Comparison of ENCODE assay signal across 1 cellular context in the genomic region with DNA sequence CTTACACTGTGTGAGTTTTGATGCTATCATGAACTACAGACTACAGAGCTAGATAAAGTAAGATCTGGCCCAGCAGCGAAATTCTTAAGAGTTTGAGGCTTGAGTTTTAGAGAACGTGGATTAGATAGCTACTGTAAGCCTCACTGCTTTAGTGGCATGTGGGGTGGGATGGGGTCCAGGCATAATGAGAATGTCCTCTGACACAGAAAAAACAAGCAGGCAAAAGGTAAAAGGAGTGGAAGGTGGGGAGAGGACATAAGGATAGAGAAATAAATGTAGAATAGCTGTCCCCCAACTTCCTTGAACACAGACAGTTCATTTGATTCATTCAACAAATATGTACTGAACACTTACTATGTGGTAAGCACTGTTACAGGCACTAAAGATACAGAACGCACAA.
TF ChIP-seq lines count a peak whose summit lies in the region.

No MANE protein-coding gene starts in this region.

TF ChIP-seq in SK-N-SH, 30 proteins besides CTCF, POLR2A, EP300 and RAD21 (continued from another document):
- TF ChIP-seq USF1 (IDR thresholded peaks at IDR 0.05; ENCODE audit: borderline replicate concordance, low read depth) (no peak), FOSL2 (IDR thresholded peaks at IDR 0.05; ENCODE audit: borderline replicate concordance, low read depth) (no peak), NRF1 (IDR thresholded peaks at IDR 0.05; ENCODE audit: low read depth, low read length) (no peak), EZH2phosphoT487 (IDR thresholded peaks at IDR 0.05; ENCODE audit: borderline replicate concordance, low read depth) (no peak), IRF3 (IDR thresholded peaks at IDR 0.05; ENCODE audit: low read depth, low read length) (no peak)
- TF ChIP-seq, protein P1, sequence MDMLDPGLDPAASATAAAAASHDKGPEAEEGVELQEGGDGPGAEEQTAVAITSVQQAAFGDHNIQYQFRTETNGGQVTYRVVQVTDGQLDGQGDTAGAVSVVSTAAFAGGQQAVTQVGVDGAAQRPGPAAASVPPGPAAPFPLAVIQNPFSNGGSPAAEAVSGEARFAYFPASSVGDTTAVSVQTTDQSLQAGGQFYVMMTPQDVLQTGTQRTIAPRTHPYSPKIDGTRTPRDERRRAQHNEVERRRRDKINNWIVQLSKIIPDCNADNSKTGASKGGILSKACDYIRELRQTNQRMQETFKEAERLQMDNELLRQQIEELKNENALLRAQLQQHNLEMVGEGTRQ (IDR thresholded peaks at IDR 0.05; ENCODE audit: borderline replicate concordance, low read depth, low read length): no peak
- TF ChIP-seq, protein P2, sequence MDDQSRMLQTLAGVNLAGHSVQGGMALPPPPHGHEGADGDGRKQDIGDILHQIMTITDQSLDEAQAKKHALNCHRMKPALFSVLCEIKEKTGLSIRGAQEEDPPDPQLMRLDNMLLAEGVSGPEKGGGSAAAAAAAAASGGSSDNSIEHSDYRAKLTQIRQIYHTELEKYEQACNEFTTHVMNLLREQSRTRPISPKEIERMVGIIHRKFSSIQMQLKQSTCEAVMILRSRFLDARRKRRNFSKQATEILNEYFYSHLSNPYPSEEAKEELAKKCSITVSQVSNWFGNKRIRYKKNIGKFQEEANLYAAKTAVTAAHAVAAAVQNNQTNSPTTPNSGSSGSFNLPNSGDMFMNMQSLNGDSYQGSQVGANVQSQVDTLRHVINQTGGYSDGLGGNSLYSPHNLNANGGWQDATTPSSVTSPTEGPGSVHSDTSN (IDR thresholded peaks at IDR 0.05): no peak
- TF ChIP-seq, protein P3, sequence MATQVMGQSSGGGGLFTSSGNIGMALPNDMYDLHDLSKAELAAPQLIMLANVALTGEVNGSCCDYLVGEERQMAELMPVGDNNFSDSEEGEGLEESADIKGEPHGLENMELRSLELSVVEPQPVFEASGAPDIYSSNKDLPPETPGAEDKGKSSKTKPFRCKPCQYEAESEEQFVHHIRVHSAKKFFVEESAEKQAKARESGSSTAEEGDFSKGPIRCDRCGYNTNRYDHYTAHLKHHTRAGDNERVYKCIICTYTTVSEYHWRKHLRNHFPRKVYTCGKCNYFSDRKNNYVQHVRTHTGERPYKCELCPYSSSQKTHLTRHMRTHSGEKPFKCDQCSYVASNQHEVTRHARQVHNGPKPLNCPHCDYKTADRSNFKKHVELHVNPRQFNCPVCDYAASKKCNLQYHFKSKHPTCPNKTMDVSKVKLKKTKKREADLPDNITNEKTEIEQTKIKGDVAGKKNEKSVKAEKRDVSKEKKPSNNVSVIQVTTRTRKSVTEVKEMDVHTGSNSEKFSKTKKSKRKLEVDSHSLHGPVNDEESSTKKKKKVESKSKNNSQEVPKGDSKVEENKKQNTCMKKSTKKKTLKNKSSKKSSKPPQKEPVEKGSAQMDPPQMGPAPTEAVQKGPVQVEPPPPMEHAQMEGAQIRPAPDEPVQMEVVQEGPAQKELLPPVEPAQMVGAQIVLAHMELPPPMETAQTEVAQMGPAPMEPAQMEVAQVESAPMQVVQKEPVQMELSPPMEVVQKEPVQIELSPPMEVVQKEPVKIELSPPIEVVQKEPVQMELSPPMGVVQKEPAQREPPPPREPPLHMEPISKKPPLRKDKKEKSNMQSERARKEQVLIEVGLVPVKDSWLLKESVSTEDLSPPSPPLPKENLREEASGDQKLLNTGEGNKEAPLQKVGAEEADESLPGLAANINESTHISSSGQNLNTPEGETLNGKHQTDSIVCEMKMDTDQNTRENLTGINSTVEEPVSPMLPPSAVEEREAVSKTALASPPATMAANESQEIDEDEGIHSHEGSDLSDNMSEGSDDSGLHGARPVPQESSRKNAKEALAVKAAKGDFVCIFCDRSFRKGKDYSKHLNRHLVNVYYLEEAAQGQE (IDR thresholded peaks at IDR 0.05; ENCODE audit: low read depth, low read length): no peak
TF ChIP-seq in SK-N-SH: peak in this region for 0.
